11 cellular contexts compared by ENCODE assay signal in genomic region chr6:18504232-18504596, GRCh38.
A peak's percentile ranks its signal among the peaks of the same experiment; 100 is the strongest.
DNase-seq lines count a peak whose midpoint lies in the region; ATAC-seq, FAIRE-seq and TF ChIP-seq lines count a peak whose summit lies in the region.
"Had no signal": no experiment of that assay in that cellular context is flagged by ENCODE, and none has a peak within 500 bp of the region (broad histone marks: within the 10 kb centered on the region; RNA-seq: fewer than 3 reads in every experiment).

No MANE protein-coding gene starts in this region.

- POLR2A ChIA-PET in A549 (lab: Yijun Ruan, JAX), result no interaction called here

- peak overlapping the region; percentile 39; the same call in 1 of the 3 replicates for H3K4me3 ChIP-seq in A549
- no peak overlapping the region for H3K4me3 ChIP-seq in muscle layer of colon (ENCODE audit: low read depth in 1 of 2, low read length in 2 of 2)

- H3K4me1 Mint-ChIP-seq in chondrocyte (ENCODE audit: low read depth), result peaks cover 31% of the 10 kb centered on the region

- no peaks in the 10 kb centered on the region for H3K36me3 ChIP-seq in muscle layer of colon (ENCODE audit: insufficient read depth, low read length)

- H3K27me3 ChIP-seq in muscle layer of colon (ENCODE audit: control insufficient read depth in 1 of 2, insufficient read depth in 2 of 2, low read length in 2 of 2), result no peaks in the 10 kb centered on the region

- H3K27ac ChIP-seq in A549, result no peak overlapping the region; a peak in 1 of 6 replicates
- H3K27ac ChIP-seq in muscle layer of colon (ENCODE audit: low read depth, low read length), result peak overlapping the region; percentile 48

- H3K36me3 Mint-ChIP-seq in chondrocyte (ENCODE audit: low read depth), result no peaks in the 10 kb centered on the region

- no peak for TF ChIP-seq POLR2A in A549 (IDR thresholded peaks at IDR 0.05; ENCODE audit: low read length)

- CTCF ChIA-PET in A549 (lab: Yijun Ruan, JAX), result interaction anchor here (0.6 to 8.1 kb wide), 19 partner anchors 9 to 254 kb away, joined by 3 to 79 read pairs (median 4); no protein-coding TSS in a partner anchor

- no peak overlapping the region for H3K4me3 Mint-ChIP-seq in chondrocyte (ENCODE audit: unreplicated experiment)
- H3K4me3 Mint-ChIP-seq: activated naive CD4-positive, alpha-beta T cell treated with anti-CD3 and anti-CD28 coated beads for 36 hours; T-helper 1 cell treated with Interleukin-12 subunit alpha and Interleukin-12 subunit beta and Interleukin-4 antibody, amounts not matched to agents 30 μg/mL and 1 μg/mL, for 36 hours had no signal

- TF ChIP-seq EP300 in A549 (IDR thresholded peaks at IDR 0.05) (no peak), Ishikawa (IDR thresholded peaks at IDR 0.05; ENCODE audit: borderline replicate concordance) (no peak)

- H3K9me3 Mint-ChIP-seq in chondrocyte (ENCODE audit: low read depth), result no peaks in the 10 kb centered on the region
- H3K9me3 Mint-ChIP-seq: activated naive CD4-positive, alpha-beta T cell treated with anti-CD3 and anti-CD28 coated beads for 36 hours; T-helper 1 cell treated with Interleukin-12 subunit alpha and Interleukin-12 subunit beta and Interleukin-4 antibody, amounts not matched to agents 30 μg/mL and 1 μg/mL, for 36 hours had no signal

- FAIRE-seq in A549 (lab: Jason Lieb, UNC), result no peak

- no peaks in the 10 kb centered on the region for H3K27me3 Mint-ChIP-seq in chondrocyte (ENCODE audit: low read depth)

- ATAC-seq in A549, result no peak; a peak in 1 of 6 replicates

- no peak overlapping the region for H3K9ac ChIP-seq in muscle layer of colon (ENCODE audit: low read length)

- TF ChIP-seq RAD21 in A549 (conservative IDR thresholded peaks at IDR 0.05 in 1 of 2, IDR thresholded peaks at IDR 0.05 in 1 of 2), result no peak
- no peak for TF ChIP-seq RAD21 in Ishikawa (IDR thresholded peaks at IDR 0.05; ENCODE audit: low read depth)

- H3K4me2 ChIP-seq in A549, result peak overlapping the region; percentile 66; the same call in 1 of the 3 replicates

- no peaks in the 10 kb centered on the region for H3K4me1 ChIP-seq in A549
- H3K4me1 ChIP-seq in muscle layer of colon (ENCODE audit: insufficient read depth, low read length), result peaks cover 6% of the 10 kb centered on the region

- no peak; the same call in 2 of the 3 replicates for TF ChIP-seq CTCF in A549 (IDR thresholded peaks at IDR 0.05)
- peak; percentile 68 for TF ChIP-seq CTCF in chondrocyte (IDR thresholded peaks at IDR 0.05)

- DNase-seq in A549 (ENCODE audit: low read depth in 1 of 2, low spot score in 1 of 2) (no peak), chondrocyte (ENCODE audit: low spot score) (no peak), NCI-H1048 (lab: John Stamatoyannopoulos, UW) (no peak), NCI-H510A treated with DMSO at 0.1 percent for 48 hours (lab: John Stamatoyannopoulos, UW) (no peak), retina (no peak)
- DNase-seq in stimulated activated CD4-positive, alpha-beta T cell treated with anti-CD3 and anti-CD28 coated beads, Interleukin-12 subunit alpha, Interleukin-12 subunit beta, amount 100 ng/mL, for 4 hours, result no peak
- DNase-seq: activated CD8-positive, alpha-beta memory T cell treated with anti-CD3 and anti-CD28 coated beads, Interleukin-2, amount 50 U/mL, for 4 hours had no signal

- H3K9me3 ChIP-seq in A549 (no peaks in the 10 kb centered on the region), muscle layer of colon (ENCODE audit: low read length) (no peaks in the 10 kb centered on the region)

- 3% methylated on average over 2 of the region's 2 CpGs for WGBS in A549 (ENCODE audit: missing lambda C conversion rate)

- H3K27ac Mint-ChIP-seq in chondrocyte (ENCODE audit: unreplicated experiment), result no peak overlapping the region
- H3K27ac Mint-ChIP-seq: activated naive CD4-positive, alpha-beta T cell treated with anti-CD3 and anti-CD28 coated beads for 36 hours; T-helper 1 cell treated with Interleukin-12 subunit alpha and Interleukin-12 subunit beta and Interleukin-4 antibody, amounts not matched to agents 30 μg/mL and 1 μg/mL, for 36 hours had no signal

TF ChIP-seq in A549, 52 proteins besides CTCF, POLR2A, EP300 and RAD21 (continues in another document):
- TF ChIP-seq ESRRA (IDR thresholded peaks at IDR 0.05; ENCODE audit: borderline replicate concordance, low read length), result no peak
- no peak for TF ChIP-seq SREBF2 (IDR thresholded peaks at IDR 0.05)
- no peak for TF ChIP-seq PBX3 (IDR thresholded peaks at IDR 0.05)
- TF ChIP-seq RCOR1 (IDR thresholded peaks at IDR 0.05; ENCODE audit: low read depth, low read length), result no peak
- TF ChIP-seq REST (IDR thresholded peaks at IDR 0.05), result no peak

TF ChIP-seq in Ishikawa, 13 proteins besides CTCF, POLR2A, EP300 and RAD21:
- 0 out of 2 replicates have a peak, but pooled peaks have one; percentile 1 for TF ChIP-seq FOXM1 (IDR thresholded peaks at IDR 0.05; ENCODE audit: borderline replicate concordance, low read depth)
- no peak for TF ChIP-seq REST (IDR thresholded peaks at IDR 0.05; ENCODE audit: low read depth)
